Comparison of ENCODE assay signal across 8 cellular contexts in genomic region chr4:74934016-74934821, GRCh38. TPM values are rescaled to one million over a fixed set of nuclear protein-coding genes. Genes with fewer than 3 reads are reported as not detected.
DNase-seq lines count a peak whose midpoint lies in the region; ATAC-seq, FAIRE-seq and TF ChIP-seq lines count a peak whose summit lies in the region.

No MANE protein-coding gene starts in this region.

- peak overlapping the region; percentile 78 to 87 for H3K4me3 ChIP-seq in body of pancreas
- peak overlapping the region; percentile 80 for H3K4me3 ChIP-seq in iPS-18c (ENCODE audit: insufficient read depth, low read depth, low read length)
- peak overlapping the region; percentile 67 to 83 (median 78) for H3K4me3 ChIP-seq in gastrocnemius medialis

- no peaks in the 10 kb centered on the region for H3K9me3 ChIP-seq in body of pancreas
- no peaks in the 10 kb centered on the region for H3K9me3 ChIP-seq in iPS-18c (ENCODE audit: control insufficient read depth, insufficient read depth, low read length)
- no peaks in the 10 kb centered on the region for H3K9me3 ChIP-seq in gastrocnemius medialis

- DNase-seq in ELR (ENCODE audit: low read depth) (peak; percentile 33), NCI-H2029 treated with DMSO at 0.1 percent for 48 hours (lab: John Stamatoyannopoulos, UW) (peak; percentile 42), body of pancreas (peak; percentile 51 to 79 (median 70)), gastrocnemius medialis (peak in 1 of 2 donors; percentile 10), GM19239 (ENCODE audit: insufficient read length, low spot score) (no peak)
- no peak for DNase-seq in activated CD8-positive, alpha-beta memory T cell treated with anti-CD3 and anti-CD28 coated beads, Interleukin-2, amount 50 U/mL, for 4 hours

- 0 to 3% methylated on average over 35 to 45 of the region's 45 CpGs for WGBS in body of pancreas, 2 donors

- H3K36me3 ChIP-seq in body of pancreas (replicated peaks in 1 of 2; ENCODE audit: insufficient read depth in 1 of 2, low read depth in 2 of 2), result no peaks in the 10 kb centered on the region
- no peaks in the 10 kb centered on the region for H3K36me3 ChIP-seq in gastrocnemius medialis

- ATAC-seq in body of pancreas (peak; percentile 43), gastrocnemius medialis (peak; percentile 64 to 73), HG02840 (IDR thresholded peaks at IDR 0.05; ENCODE audit: low FRiP score, unreplicated experiment) (no peak)

- FAIRE-seq in GM19239 (lab: Jason Lieb, UNC), result no peak

- H3K27me3 ChIP-seq in body of pancreas (no peaks in the 10 kb centered on the region), gastrocnemius medialis (no peaks in the 10 kb centered on the region)

- TF ChIP-seq CTCF in body of pancreas (IDR thresholded peaks at IDR 0.05) (no peak), gastrocnemius medialis (IDR thresholded peaks at IDR 0.05 in 4 of 5, conservative IDR thresholded peaks at IDR 0.05 in 1 of 5) (no peak)

- in situ Hi-C loops in gastrocnemius medialis (cut with MboI; ENCODE audit: low sequenced_read_pairs in 4 of 4), result loop anchor here (10.0 to 25.0 kb wide), 3 partner anchors 178 to 553 kb away; no protein-coding TSS in a partner anchor

- H3K4me1 ChIP-seq in body of pancreas (peaks cover 14% of the 10 kb centered on the region), gastrocnemius medialis (no peaks in the 10 kb centered on the region)

- peak in 2 of 3 donors; percentile 76 to 82 for TF ChIP-seq POLR2A in body of pancreas (IDR thresholded peaks at IDR 0.05)
- TF ChIP-seq POLR2A in gastrocnemius medialis (IDR thresholded peaks at IDR 0.05), result peak in 1 of 2 donors; percentile 23

- H3K27ac ChIP-seq in body of pancreas, result peak overlapping the region in 3 of 4 donors; percentile 91 to 95 (median 93)
- peak overlapping the region; percentile 71 to 83 (median 78) for H3K27ac ChIP-seq in gastrocnemius medialis

- intact Hi-C loops in body of pancreas (cut with DNase I) (no loop called here), gastrocnemius medialis (cut with DNase I; ENCODE audit: low total_unique reads) (loop anchor here (2.0 to 10.0 kb wide), 3 partner anchors 19 to 581 kb away; partner anchors contain the start of genes RCHY1 and THAP6)

RNA-seq across cellular contexts. Expression of gene PARM1, which starts 1.3 kb away (rescaled TPM):
- total RNA-seq in body of pancreas, result 10 to 100 TPM; 21.0 to 28.7 TPM
- total RNA-seq in gastrocnemius medialis, result 10 to 100 TPM in 2 of 4 donors, 1 to 10 TPM in 2; 9.3 to 13.1 (median 10.3) TPM

Comparison
In these comparisons a context has a peak if more than half of its experiments do, and no peak if none do; other contexts are left out.
1. DNase-seq: peak in ELR (single experiment), NCI-H2029 treated with DMSO at 0.1 percent for 48 hours (single experiment) and body of pancreas (4 of 4); none in GM19239 (single experiment) and activated CD8-positive, alpha-beta memory T cell treated with anti-CD3 and anti-CD28 coated beads, Interleukin-2, amount 50 U/mL, for 4 hours (single experiment).
2. Peak in every context shown above with its lines, with median percentiles within 50 percentile points of each other: H3K4me3 ChIP-seq.